Comparison of ENCODE assay signal across 1 cellular context in genomic region chr9:21974542-21975409, GRCh38.
TF ChIP-seq lines count a peak whose summit lies in the region.

No MANE protein-coding gene starts in this region.

TF ChIP-seq in IMR-90, 13 proteins besides CTCF, POLR2A, EP300 and RAD21:
- TF ChIP-seq FOS (IDR thresholded peaks at IDR 0.05; ENCODE audit: low read depth, low read length), result no peak
- TF ChIP-seq MAFK (IDR thresholded peaks at IDR 0.05; ENCODE audit: low read depth, low read length), result no peak
- TF ChIP-seq MAZ (IDR thresholded peaks at IDR 0.05; ENCODE audit: borderline replicate concordance, low read depth, low read length), result peak; percentile 69; the same call in 1 of the 2 replicates
- TF ChIP-seq RFX5 (IDR thresholded peaks at IDR 0.05; ENCODE audit: low read depth, low read length), result no peak
- peak; percentile 94 for TF ChIP-seq MXI1 (IDR thresholded peaks at IDR 0.05; ENCODE audit: borderline replicate concordance, low read depth, low read length)
- TF ChIP-seq CHD1 (IDR thresholded peaks at IDR 0.05; ENCODE audit: low read depth, low read length), result no peak
- TF ChIP-seq BHLHE40 (IDR thresholded peaks at IDR 0.05; ENCODE audit: low read depth, low read length), result no peak
- no peak for TF ChIP-seq SMC3 (IDR thresholded peaks at IDR 0.05; ENCODE audit: low read depth, low read length)
- TF ChIP-seq, protein P1, sequence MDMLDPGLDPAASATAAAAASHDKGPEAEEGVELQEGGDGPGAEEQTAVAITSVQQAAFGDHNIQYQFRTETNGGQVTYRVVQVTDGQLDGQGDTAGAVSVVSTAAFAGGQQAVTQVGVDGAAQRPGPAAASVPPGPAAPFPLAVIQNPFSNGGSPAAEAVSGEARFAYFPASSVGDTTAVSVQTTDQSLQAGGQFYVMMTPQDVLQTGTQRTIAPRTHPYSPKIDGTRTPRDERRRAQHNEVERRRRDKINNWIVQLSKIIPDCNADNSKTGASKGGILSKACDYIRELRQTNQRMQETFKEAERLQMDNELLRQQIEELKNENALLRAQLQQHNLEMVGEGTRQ (IDR thresholded peaks at IDR 0.05; ENCODE audit: low read depth, low read length), result no peak
- no peak for TF ChIP-seq RCOR1 (IDR thresholded peaks at IDR 0.05; ENCODE audit: insufficient replicate concordance, low read length)
- TF ChIP-seq NFE2L2 (IDR thresholded peaks at IDR 0.05; ENCODE audit: low read depth, low read length), result no peak
